In the genomic region with DNA sequence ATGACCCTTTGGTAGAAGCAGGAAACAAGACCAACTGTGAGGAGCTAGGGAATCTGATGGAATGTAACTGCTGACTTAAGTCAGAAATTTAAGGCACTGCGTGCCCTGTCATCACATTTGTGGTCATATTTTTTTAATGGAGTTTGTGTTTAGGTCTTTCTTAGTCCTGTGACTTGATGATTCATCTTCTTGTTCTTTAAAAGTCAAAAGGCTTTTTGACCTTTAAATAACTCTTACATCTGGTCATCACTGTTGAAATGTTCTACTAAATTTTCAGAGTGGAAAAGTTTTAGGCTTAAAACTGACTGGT, we compare ENCODE assay signal across 8 cellular contexts. TPM values are rescaled to one million over a fixed set of nuclear protein-coding genes. Genes with fewer than 3 reads are reported as not detected.
DNase-seq lines count a peak whose midpoint lies in the region; ATAC-seq lines count a peak whose summit lies in the region.

No MANE protein-coding gene starts in this region.

- H3K4me1 ChIP-seq in adipocyte (ENCODE audit: control insufficient read depth, insufficient read depth, low read length), result peaks cover 49% of the 10 kb centered on the region

- no peaks in the 10 kb centered on the region for H3K27me3 Mint-ChIP-seq in stimulated activated naive CD8-positive, alpha-beta T cell treated with anti-CD3 and anti-CD28 coated beads, Interleukin-15, amount 100 ng/mL, for 72 hours

- H3K4me1 Mint-ChIP-seq in stimulated activated naive CD8-positive, alpha-beta T cell treated with anti-CD3 and anti-CD28 coated beads, Interleukin-15, amount 100 ng/mL, for 72 hours, result peaks cover 23% of the 10 kb centered on the region

- no peaks in the 10 kb centered on the region for H3K9me3 Mint-ChIP-seq in stimulated activated naive CD8-positive, alpha-beta T cell treated with anti-CD3 and anti-CD28 coated beads, Interleukin-15, amount 100 ng/mL, for 72 hours

- no peak for ATAC-seq in stimulated activated naive CD8-positive, alpha-beta T cell treated with anti-CD3 and anti-CD28 coated beads, Interleukin-15, amount 100 ng/mL, for 72 hours
- ATAC-seq in GM19463 (IDR thresholded peaks at IDR 0.05; ENCODE audit: unreplicated experiment), result no peak
- ATAC-seq in GM18868 (IDR thresholded peaks at IDR 0.05; ENCODE audit: unreplicated experiment), result no peak

- peaks cover 53% of the 10 kb centered on the region for H3K36me3 ChIP-seq in adipocyte (ENCODE audit: control insufficient read depth, insufficient read depth, low read length, severe bottlenecking)

- DNase-seq in HS-27A (ENCODE audit: low read depth) (peak; percentile 78), adipocyte (ENCODE audit: low read depth) (peak; percentile 94), iris pigment epithelial cell (ENCODE audit: low read depth) (peak; percentile 97), NCI-H187 (lab: John Stamatoyannopoulos, UW) (no peak), SK-N-DZ (ENCODE audit: low spot score) (no peak)
- DNase-seq in stimulated activated naive CD8-positive, alpha-beta T cell treated with anti-CD3 and anti-CD28 coated beads, Interleukin-15, amount 100 ng/mL, for 72 hours, result no peak

- peak overlapping the region; percentile 51 for H3K4me3 ChIP-seq in adipocyte (ENCODE audit: low read length)

- peak overlapping the region; percentile 29 to 51 for H3K27ac Mint-ChIP-seq in stimulated activated naive CD8-positive, alpha-beta T cell treated with anti-CD3 and anti-CD28 coated beads, Interleukin-15, amount 100 ng/mL, for 72 hours

- H3K27me3 ChIP-seq in adipocyte (replicated peaks; ENCODE audit: control insufficient read depth, insufficient read depth, low read length), result no peaks in the 10 kb centered on the region

- no peaks in the 10 kb centered on the region for H3K9me3 ChIP-seq in adipocyte (ENCODE audit: control insufficient read depth, low read length)

- H3K9ac ChIP-seq in adipocyte (ENCODE audit: low read length), result peak overlapping the region; percentile 81

- H3K4me3 Mint-ChIP-seq in stimulated activated naive CD8-positive, alpha-beta T cell treated with anti-CD3 and anti-CD28 coated beads, Interleukin-15, amount 100 ng/mL, for 72 hours, result peak overlapping the region in 1 of 2 donors; percentile 9

RNA-seq across cellular contexts. Expression of gene ARMC9, which starts 36.4 kb away (rescaled TPM):
- 18.7 and 23.3 TPM in 2 replicates for polyA plus RNA-seq in SK-N-DZ (2014; cell fraction: cytosol; rRNA removed)
- polyA plus RNA-seq in SK-N-DZ (2014; cell fraction: nucleus; rRNA removed), result 11.0 and 17.2 TPM in 2 replicates

RNA-seq across cellular contexts. Expression of gene HTR2B, which starts 37.1 kb away (rescaled TPM):
- not detected in 2 replicates for polyA plus RNA-seq in SK-N-DZ (2014; cell fraction: cytosol; rRNA removed)
- polyA plus RNA-seq in SK-N-DZ (2014; cell fraction: nucleus; rRNA removed), result not detected in 2 replicates

Comparison
In these comparisons a context has a peak if more than half of its experiments do, and no peak if none do; other contexts are left out.
1. DNase-seq: peak in HS-27A (single experiment), adipocyte (single experiment) and iris pigment epithelial cell (single experiment); none in stimulated activated naive CD8-positive, alpha-beta T cell treated with anti-CD3 and anti-CD28 coated beads, Interleukin-15, amount 100 ng/mL, for 72 hours (0 of 2), NCI-H187 (0 of 2) and SK-N-DZ (single experiment).